ENCODE assay signal across 9 cellular contexts in the genomic region with DNA sequence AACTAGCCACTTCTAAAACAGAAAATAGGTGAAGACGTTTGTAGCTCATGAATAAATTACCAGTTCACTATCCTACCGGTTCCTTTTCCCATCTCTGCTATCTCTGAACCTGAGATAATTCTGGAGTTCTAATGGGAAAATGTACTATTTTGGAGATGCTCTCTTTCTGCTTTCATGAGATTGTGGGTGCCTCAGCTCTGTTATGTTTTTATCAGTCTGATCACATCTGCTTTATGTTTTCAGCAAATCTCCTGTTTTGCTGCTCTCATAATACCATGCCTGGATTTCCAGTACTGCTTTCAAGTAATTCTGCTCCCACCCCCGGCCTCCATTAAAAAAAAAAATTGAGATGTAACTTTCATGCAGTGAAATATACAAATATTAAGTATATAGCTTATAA.
"Had no signal": no experiment of that assay in that cellular context is flagged by ENCODE, and none has a peak within 500 bp of the region (broad histone marks: within the 10 kb centered on the region; RNA-seq: fewer than 3 reads in every experiment).

No MANE protein-coding gene starts in this region.

- H2AFZ ChIP-seq: GM23248 had no signal

- DNase-seq: GM23248, GOT3, H7, HFFc6, KG1 had no signal

- ATAC-seq: HCT116, HepG2 had no signal

- H3K4me1 ChIP-seq: HAP-1 had no signal

- FAIRE-seq: HepG2 had no signal

- H3K4me3 ChIP-seq: GM23248, HAP-1 had no signal

- H3K36me3 ChIP-seq: HAP-1 had no signal

- H3K9ac ChIP-seq: GM23248 had no signal

- H3K27ac ChIP-seq: GM23248, HL-60 had no signal
